1 cellular context compared by ENCODE assay signal in genomic region chr17:75285123-75285522, GRCh38.
A peak's percentile ranks its signal among the peaks of the same experiment; 100 is the strongest.
TF ChIP-seq lines count a peak whose summit lies in the region.

No MANE protein-coding gene starts in this region.

TF ChIP-seq in HepG2, 621 proteins besides CTCF, POLR2A, EP300 and RAD21:
- TF ChIP-seq ZNF121 (CRISPR knock-in tag; IDR thresholded peaks at IDR 0.05) (peak; percentile 70), CSRNP2 (CRISPR knock-in tag; conservative IDR thresholded peaks at IDR 0.05; ENCODE audit: low read depth) (no peak)
TF ChIP-seq in HepG2: peak in this region for 1.
